In genomic region chr15:27412413-27412812, GRCh38 we compare ENCODE assay signal across 27 cellular contexts.
A peak's percentile ranks its signal among the peaks of the same experiment; 100 is the strongest.
DNase-seq lines count a peak whose midpoint lies in the region; ATAC-seq and TF ChIP-seq lines count a peak whose summit lies in the region.
"Had no signal": no experiment of that assay in that cellular context is flagged by ENCODE, and none has a peak within 500 bp of the region (broad histone marks: within the 10 kb centered on the region; RNA-seq: fewer than 3 reads in every experiment).

No MANE protein-coding gene starts in this region.

- H3K36me3 Mint-ChIP-seq in nephron (ENCODE audit: low read depth), result no peaks in the 10 kb centered on the region
- H3K36me3 Mint-ChIP-seq: activated naive CD4-positive, alpha-beta T cell treated with anti-CD3 and anti-CD28 coated beads, Interleukin-2, amount 50 U/mL, for 24 hours had no signal

- H3K36me3 ChIP-seq in tibial artery, result no peaks in the 10 kb centered on the region
- H3K36me3 ChIP-seq: ascending aorta, gastroesophageal sphincter, left lung, upper lobe of left lung had no signal

- intact Hi-C loops in tibial artery (cut with DNase I; ENCODE audit: low total_unique reads), result loop anchor here (10.0 kb wide), 1 partner anchor 1502 kb away; no protein-coding TSS in a partner anchor

- H3K9me3 Mint-ChIP-seq in nephron, result no peaks in the 10 kb centered on the region
- H3K9me3 Mint-ChIP-seq: activated naive CD4-positive, alpha-beta T cell treated with anti-CD3 and anti-CD28 coated beads, Interleukin-2, amount 50 U/mL, for 24 hours had no signal

- peak overlapping the region; percentile 45 to 71 (median 58) for H3K27ac Mint-ChIP-seq in nephron
- H3K27ac Mint-ChIP-seq: activated naive CD4-positive, alpha-beta T cell treated with anti-CD3 and anti-CD28 coated beads, Interleukin-2, amount 50 U/mL, for 24 hours; activated T-cell treated with anti-CD3 and anti-CD28 coated beads, Interleukin-2, amount 50 U/mL, for 72 hours; stimulated activated naive CD8-positive, alpha-beta T cell treated with anti-CD3 and anti-CD28 coated beads, Interleukin-15, amount 100 ng/mL, for 72 hours; T-helper 2 cell treated with Interferon-gamma antibody and Interleukin-4, amounts not matched to agents 5 μg/mL and 100 μg/mL, for 36 hours had no signal

- H3K4me1 Mint-ChIP-seq in nephron, result peaks cover 25% of the 10 kb centered on the region
- H3K4me1 Mint-ChIP-seq: activated naive CD4-positive, alpha-beta T cell treated with anti-CD3 and anti-CD28 coated beads, Interleukin-2, amount 50 U/mL, for 24 hours; central memory CD8-positive, alpha-beta T cell; stimulated activated naive CD8-positive, alpha-beta T cell treated with anti-CD3 and anti-CD28 coated beads, Interleukin-15, amount 100 ng/mL, for 72 hours had no signal

- H3K27ac ChIP-seq in VCaP, result peak overlapping the region; percentile 37
- H3K27ac ChIP-seq in tibial artery, result no peak overlapping the region
- H3K27ac ChIP-seq: ascending aorta, gastroesophageal sphincter, left lung, psoas muscle, upper lobe of left lung had no signal

- ATAC-seq in omental fat pad (ENCODE audit: low FRiP score), result no peak
- ATAC-seq: activated T-cell treated with anti-CD3 and anti-CD28 coated beads, Interleukin-2, amount 50 U/mL, for 72 hours; gastroesophageal sphincter; left lung; psoas muscle; stimulated activated naive CD8-positive, alpha-beta T cell treated with anti-CD3 and anti-CD28 coated beads, Interleukin-15, amount 100 ng/mL, for 72 hours had no signal

- H3K4me1 ChIP-seq in tibial artery, result no peaks in the 10 kb centered on the region
- H3K4me1 ChIP-seq: ascending aorta, gastroesophageal sphincter, left lung, psoas muscle, upper lobe of left lung had no signal

- no peaks in the 10 kb centered on the region for H3K27me3 ChIP-seq in tibial artery
- H3K27me3 ChIP-seq: ascending aorta, left lung, upper lobe of left lung had no signal

- DNase-seq in DMS79 treated with DMSO at 0.1 percent for 48 hours (lab: John Stamatoyannopoulos, UW) (peak; percentile 27), DMS79 (lab: John Stamatoyannopoulos, UW) (no peak), NCI-H146 treated with DMSO at 0.1 percent for 48 hours (lab: John Stamatoyannopoulos, UW; ENCODE audit: unreplicated experiment) (peak; percentile 37), omental fat pad (ENCODE audit: low spot score) (no peak), T-helper 9 cell (no peak), tibial artery (no peak)
- DNase-seq: 8988T; activated CD4-positive, CD25-positive, alpha-beta regulatory T cell treated with anti-CD3 and anti-CD28 coated beads, Interleukin-2, amount 50 U/mL, for 72 hours; activated CD8-positive, alpha-beta memory T cell treated with anti-CD3 and anti-CD28 coated beads for 24 hours; activated T-cell treated with anti-CD3 and anti-CD28 coated beads, Interleukin-2, amount 50 U/mL, for 72 hours; erythroblast; left lung; NCI-H1048; psoas muscle; SK-N-SH; stimulated activated CD4-positive, alpha-beta T cell treated with anti-CD3 and anti-CD28 coated beads, Interleukin-4, amount 100 ng/mL, for 1 hour; stimulated activated naive CD8-positive, alpha-beta T cell treated with anti-CD3 and anti-CD28 coated beads, Interleukin-15, amount 100 ng/mL, for 72 hours; upper lobe of left lung had no signal

- no peak overlapping the region for H3K4me3 Mint-ChIP-seq in nephron
- H3K4me3 Mint-ChIP-seq: activated naive CD4-positive, alpha-beta T cell treated with anti-CD3 and anti-CD28 coated beads, Interleukin-2, amount 50 U/mL, for 24 hours; activated T-cell treated with anti-CD3 and anti-CD28 coated beads, Interleukin-2, amount 50 U/mL, for 72 hours; central memory CD8-positive, alpha-beta T cell; neural crest cell; stimulated activated naive CD8-positive, alpha-beta T cell treated with anti-CD3 and anti-CD28 coated beads, Interleukin-15, amount 100 ng/mL, for 72 hours; T-helper 2 cell treated with Interferon-gamma antibody and Interleukin-4, amounts not matched to agents 5 μg/mL and 100 μg/mL, for 36 hours had no signal

- TF ChIP-seq CTCF in VCaP (conservative IDR thresholded peaks at IDR 0.05), result no peak
- no peak for TF ChIP-seq CTCF in nephron (IDR thresholded peaks at IDR 0.05; ENCODE audit: unreplicated experiment in 3 of 3)
- no peak for TF ChIP-seq CTCF in omental fat pad (IDR thresholded peaks at IDR 0.05)
- TF ChIP-seq CTCF in tibial artery (IDR thresholded peaks at IDR 0.05), result no peak

- H3K27me3 Mint-ChIP-seq in nephron (ENCODE audit: low read depth), result peaks cover 4% of the 10 kb centered on the region
- H3K27me3 Mint-ChIP-seq: activated naive CD4-positive, alpha-beta T cell treated with anti-CD3 and anti-CD28 coated beads, Interleukin-2, amount 50 U/mL, for 24 hours; central memory CD8-positive, alpha-beta T cell; stimulated activated naive CD8-positive, alpha-beta T cell treated with anti-CD3 and anti-CD28 coated beads, Interleukin-15, amount 100 ng/mL, for 72 hours had no signal

- H3K4me3 ChIP-seq in tibial artery, result no peak overlapping the region
- H3K4me3 ChIP-seq: ascending aorta, gastroesophageal sphincter, left lung, psoas muscle, smooth muscle cell, upper lobe of left lung had no signal

- H3K9me3 ChIP-seq in tibial artery, result no peaks in the 10 kb centered on the region
- H3K9me3 ChIP-seq: ascending aorta, gastroesophageal sphincter, psoas muscle, upper lobe of left lung had no signal

Comparison
In these comparisons a context has a peak if more than half of its experiments do, and no peak if none do; other contexts are left out.
1. DNase-seq: peak in DMS79 treated with DMSO at 0.1 percent for 48 hours (single experiment) and NCI-H146 treated with DMSO at 0.1 percent for 48 hours (single experiment); none in DMS79 (single experiment), omental fat pad (single experiment), T-helper 9 cell (single experiment) and tibial artery (0 of 2).